Comparison of ENCODE assay signal across 15 cellular contexts in the genomic region with DNA sequence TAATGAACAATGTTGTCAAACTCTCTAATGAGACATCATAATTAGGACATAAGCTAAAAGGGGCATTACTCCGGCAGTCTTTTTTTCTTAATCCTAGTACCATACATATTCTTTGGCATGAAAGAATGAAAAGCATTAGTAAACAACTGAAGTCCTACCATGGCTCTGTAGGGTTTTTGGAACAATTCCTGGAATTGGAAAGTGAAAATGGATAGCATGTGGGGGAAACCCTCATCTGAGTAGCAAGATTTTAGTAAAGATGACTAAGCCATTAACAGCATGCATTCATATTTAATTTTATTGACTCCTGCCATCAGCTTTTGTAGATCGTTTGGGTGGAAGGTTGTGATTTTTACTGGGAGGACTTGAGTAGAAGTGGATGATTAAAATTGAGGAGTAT.
"Had no signal": no experiment of that assay in that cellular context is flagged by ENCODE, and none has a peak within 500 bp of the region (broad histone marks: within the 10 kb centered on the region; RNA-seq: fewer than 3 reads in every experiment).

No MANE protein-coding gene starts in this region.

- H3K4me1 ChIP-seq: gastrocnemius medialis, heart left ventricle, left ventricle myocardium inferior, upper lobe of right lung had no signal

- H3K36me3 ChIP-seq: gastrocnemius medialis, heart left ventricle, left ventricle myocardium inferior, thoracic aorta, upper lobe of right lung had no signal

- H3K4me3 ChIP-seq: gastrocnemius medialis, heart left ventricle, left ventricle myocardium inferior, thoracic aorta, upper lobe of right lung had no signal

- DNase-seq: activated CD4-positive, alpha-beta T cell treated with anti-CD3 and anti-CD28 coated beads, Interleukin-2, amount 10 ng/mL, durations not matched to agents 24 days and 14 days; activated CD8-positive, alpha-beta T cell treated with anti-CD3 and anti-CD28 coated beads, Interleukin-2, amount 10 ng/mL, durations not matched to agents 7 days and 5 days; activated naive CD4-positive, alpha-beta T cell treated with anti-CD3 and anti-CD28 coated beads for 36 hours; activated naive CD8-positive, alpha-beta T cell treated with anti-CD3 and anti-CD28 coated beads, Interleukin-2, amount 50 U/mL, for 24 hours; activated T-cell treated with anti-CD3 and anti-CD28 coated beads, Interleukin-2, amount 50 U/mL, for 24 hours; aorta; dermis blood vessel endothelial cell; effector memory CD8-positive, alpha-beta T cell; gastrocnemius medialis; heart left ventricle; left ventricle myocardium inferior; occipital lobe; stimulated activated naive B cell treated with anti-CD40 and anti-IgM and Interleukin-4, amounts not matched to agents 10 μg/mL and 1 μg/mL and 100 μg/mL, for 72 hours; upper lobe of right lung had no signal

- H3K9me3 ChIP-seq: gastrocnemius medialis, heart left ventricle, left ventricle myocardium inferior, thoracic aorta, upper lobe of right lung had no signal

- H3K27ac ChIP-seq: gastrocnemius medialis, heart left ventricle, left ventricle myocardium inferior, thoracic aorta, upper lobe of right lung had no signal

- H3K27me3 ChIP-seq: gastrocnemius medialis, heart left ventricle, upper lobe of right lung had no signal
